Comparison of ENCODE assay signal across 8 cellular contexts in the genomic region with DNA sequence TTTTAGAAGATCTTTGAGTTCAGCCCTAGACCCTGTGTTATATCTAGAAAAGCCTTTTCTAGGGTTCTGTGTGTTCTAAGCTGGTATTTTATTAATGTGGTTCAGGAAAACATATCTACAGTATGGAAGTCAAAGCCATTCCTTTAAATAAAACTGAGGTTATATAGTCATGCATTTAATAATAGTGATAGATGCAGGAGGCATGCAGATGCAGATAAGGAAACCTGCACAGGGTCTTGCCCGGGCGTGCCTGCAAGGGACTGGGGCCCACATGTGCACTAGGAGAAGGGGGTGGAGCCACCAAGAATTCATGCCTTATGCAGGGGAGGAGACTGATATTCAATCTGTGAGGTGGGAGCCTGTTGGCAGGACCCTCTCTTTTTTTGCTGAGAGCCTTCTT.
DNase-seq lines count a peak whose midpoint lies in the region; TF ChIP-seq lines count a peak whose summit lies in the region.

No MANE protein-coding gene starts in this region.

- H3K4me3 ChIP-seq in SJCRH30 (no peak overlapping the region), fibroblast of pulmonary artery (replicated peaks; ENCODE audit: low read depth, low read length) (no peak overlapping the region), smooth muscle cell (no peak overlapping the region)

- no peaks in the 10 kb centered on the region for H3F3A ChIP-seq in smooth muscle cell (ENCODE audit: low read depth)

- TF ChIP-seq CTCF in fibroblast of pulmonary artery (IDR thresholded peaks at IDR 0.05; ENCODE audit: low read length, missing control alignments) (no peak), smooth muscle cell (IDR thresholded peaks at IDR 0.05; ENCODE audit: borderline replicate concordance, insufficient read depth, poor library complexity, severe bottlenecking) (no peak)

- H3K36me3 ChIP-seq in SJCRH30 = no peaks in the 10 kb centered on the region
- no peaks in the 10 kb centered on the region for H3K36me3 ChIP-seq in smooth muscle cell (ENCODE audit: low read depth)

- peak overlapping the region; percentile 58 for H3K9ac ChIP-seq in smooth muscle cell (ENCODE audit: low read depth)

- intact Hi-C loops in head of caudate nucleus (cut with DNase I) = no loop called here

- peak; percentile 45 for DNase-seq in SIG-M5 treated with dmso at 0.1 percent for 504 hours (lab: John Stamatoyannopoulos, UW; ENCODE audit: unreplicated experiment)
- DNase-seq in SIG-M5 (lab: John Stamatoyannopoulos, UW) = no peak
- peak; percentile 13 to 37 for DNase-seq in SJCRH30
- peak; percentile 62 for DNase-seq in fibroblast of pulmonary artery (ENCODE audit: low read depth)
- no peak for DNase-seq in smooth muscle cell (lab: John Stamatoyannopoulos, UW; ENCODE audit: unreplicated experiment)
- DNase-seq in stimulated activated CD4-positive, alpha-beta T cell treated with anti-CD3 and anti-CD28 coated beads, Interleukin-1b, Interleukin-23, amount 100 ng/mL, for 48 hours = no peak
- no peak for DNase-seq in head of caudate nucleus
- DNase-seq in NCI-H2081 (lab: John Stamatoyannopoulos, UW) = no peak

- H2AFZ ChIP-seq in smooth muscle cell (ENCODE audit: low read depth) = no peak overlapping the region

- H3K79me2 ChIP-seq in smooth muscle cell (ENCODE audit: low read depth) = no peaks in the 10 kb centered on the region

- peak overlapping the region; percentile 50 for H3K4me2 ChIP-seq in smooth muscle cell

- H3K27me3 ChIP-seq in SJCRH30 (no peaks in the 10 kb centered on the region), smooth muscle cell (ENCODE audit: low read depth) (no peaks in the 10 kb centered on the region)

- WGBS in smooth muscle cell (ENCODE audit: low lambda C conversion rate) = 13% methylated on average over 2 of the region's 2 CpGs

- no peaks in the 10 kb centered on the region for H4K20me1 ChIP-seq in smooth muscle cell (ENCODE audit: low read depth)

- H3K4me1 ChIP-seq in SJCRH30 = peaks cover 15% of the 10 kb centered on the region
- peaks cover 24% of the 10 kb centered on the region for H3K4me1 ChIP-seq in smooth muscle cell (ENCODE audit: low read depth)

- H3K9me3 ChIP-seq in SJCRH30 (replicated peaks) (no peaks in the 10 kb centered on the region), smooth muscle cell (replicated peaks; ENCODE audit: low read depth) (no peaks in the 10 kb centered on the region)

- no peak overlapping the region for H3K27ac ChIP-seq in SJCRH30
- peak overlapping the region; percentile 91 for H3K27ac ChIP-seq in smooth muscle cell (ENCODE audit: low read depth)

Comparison
In these comparisons a context has a peak if more than half of its experiments do, and no peak if none do; other contexts are left out.
1. DNase-seq: peak in SIG-M5 treated with dmso at 0.1 percent for 504 hours (single experiment), SJCRH30 (2 of 2) and fibroblast of pulmonary artery (single experiment); none in SIG-M5 (single experiment), smooth muscle cell (single experiment), stimulated activated CD4-positive, alpha-beta T cell treated with anti-CD3 and anti-CD28 coated beads, Interleukin-1b, Interleukin-23, amount 100 ng/mL, for 48 hours (single experiment), head of caudate nucleus (0 of 42) and NCI-H2081 (0 of 2).